1 cellular context compared by ENCODE assay signal in the genomic region with DNA sequence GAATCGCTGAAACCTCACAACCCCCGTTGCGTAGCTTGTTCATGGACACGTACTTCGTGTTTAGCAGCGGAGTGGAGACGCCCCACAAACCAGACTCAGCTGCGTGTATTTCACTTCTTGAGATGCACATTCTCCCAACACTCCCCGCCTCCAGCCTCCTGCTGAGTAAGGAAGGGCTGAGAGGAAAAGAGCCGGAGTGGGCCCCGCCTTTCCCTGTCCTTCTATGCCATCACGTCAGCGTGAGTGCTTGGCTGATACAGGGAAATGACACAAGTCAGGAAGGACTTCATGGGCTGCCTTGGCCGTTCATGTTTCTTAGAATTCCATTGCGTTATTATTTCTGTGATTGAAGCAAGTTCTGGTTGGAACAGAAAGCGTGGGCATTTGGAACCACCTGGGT.
TF ChIP-seq lines count a peak whose summit lies in the region.

No MANE protein-coding gene starts in this region.

TF ChIP-seq in K562, 482 proteins besides CTCF, POLR2A, EP300 and RAD21 (continued from another document):
- TF ChIP-seq, protein P1, sequence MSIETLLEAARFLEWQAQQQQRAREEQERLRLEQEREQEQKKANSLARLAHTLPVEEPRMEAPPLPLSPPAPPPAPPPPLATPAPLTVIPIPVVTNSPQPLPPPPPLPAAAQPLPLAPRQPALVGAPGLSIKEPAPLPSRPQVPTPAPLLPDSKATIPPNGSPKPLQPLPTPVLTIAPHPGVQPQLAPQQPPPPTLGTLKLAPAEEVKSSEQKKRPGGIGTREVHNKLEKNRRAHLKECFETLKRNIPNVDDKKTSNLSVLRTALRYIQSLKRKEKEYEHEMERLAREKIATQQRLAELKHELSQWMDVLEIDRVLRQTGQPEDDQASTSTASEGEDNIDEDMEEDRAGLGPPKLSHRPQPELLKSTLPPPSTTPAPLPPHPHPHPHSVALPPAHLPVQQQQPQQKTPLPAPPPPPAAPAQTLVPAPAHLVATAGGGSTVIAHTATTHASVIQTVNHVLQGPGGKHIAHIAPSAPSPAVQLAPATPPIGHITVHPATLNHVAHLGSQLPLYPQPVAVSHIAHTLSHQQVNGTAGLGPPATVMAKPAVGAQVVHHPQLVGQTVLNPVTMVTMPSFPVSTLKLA (conservative IDR thresholded peaks at IDR 0.05): no peak
- TF ChIP-seq JUN (IDR thresholded peaks at IDR 0.05; ENCODE audit: borderline replicate concordance, low read depth, low read length): no peak
- no peak for TF ChIP-seq JUN (CRISPR knock-in tag; IDR thresholded peaks at IDR 0.05; ENCODE audit: borderline replicate concordance)
- TF ChIP-seq POU5F1 (IDR thresholded peaks at IDR 0.05; ENCODE audit: borderline replicate concordance, low read depth, low read length, partially characterized antibody): no peak
- no peak for TF ChIP-seq FIP1L1 (IDR thresholded peaks at IDR 0.05; ENCODE audit: low read depth, low read length, poor library complexity, severe bottlenecking)
- TF ChIP-seq, protein P2, sequence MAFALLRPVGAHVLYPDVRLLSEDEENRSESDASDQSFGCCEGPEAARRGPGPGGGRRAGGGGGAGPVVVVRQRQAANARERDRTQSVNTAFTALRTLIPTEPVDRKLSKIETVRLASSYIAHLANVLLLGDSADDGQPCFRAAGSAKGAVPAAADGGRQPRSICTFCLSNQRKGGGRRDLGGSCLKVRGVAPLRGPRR (CRISPR knock-in tag; IDR thresholded peaks at IDR 0.05): no peak
TF ChIP-seq in K562: peak in this region for 2.
